6 cellular contexts compared by ENCODE assay signal in genomic region chr18:6819332-6819731, GRCh38.
"Had no signal": no experiment of that assay in that cellular context is flagged by ENCODE, and none has a peak within 500 bp of the region (broad histone marks: within the 10 kb centered on the region; RNA-seq: fewer than 3 reads in every experiment).

No MANE protein-coding gene starts in this region.

- DNase-seq: GM23248, H9, HCEC 1CT, IMR-90, KG1 had no signal

- ATAC-seq: K562 had no signal

- H3K4me3 Mint-ChIP-seq: H9 had no signal

- H3K27ac ChIP-seq: GM23248 had no signal

- H3K9me3 Mint-ChIP-seq: H9 had no signal

- H3K4me3 ChIP-seq: GM23248, K562 had no signal

- H3K9ac ChIP-seq: GM23248 had no signal

- H2AFZ ChIP-seq: GM23248 had no signal
